ENCODE assay signal across 9 cellular contexts in the genomic region with DNA sequence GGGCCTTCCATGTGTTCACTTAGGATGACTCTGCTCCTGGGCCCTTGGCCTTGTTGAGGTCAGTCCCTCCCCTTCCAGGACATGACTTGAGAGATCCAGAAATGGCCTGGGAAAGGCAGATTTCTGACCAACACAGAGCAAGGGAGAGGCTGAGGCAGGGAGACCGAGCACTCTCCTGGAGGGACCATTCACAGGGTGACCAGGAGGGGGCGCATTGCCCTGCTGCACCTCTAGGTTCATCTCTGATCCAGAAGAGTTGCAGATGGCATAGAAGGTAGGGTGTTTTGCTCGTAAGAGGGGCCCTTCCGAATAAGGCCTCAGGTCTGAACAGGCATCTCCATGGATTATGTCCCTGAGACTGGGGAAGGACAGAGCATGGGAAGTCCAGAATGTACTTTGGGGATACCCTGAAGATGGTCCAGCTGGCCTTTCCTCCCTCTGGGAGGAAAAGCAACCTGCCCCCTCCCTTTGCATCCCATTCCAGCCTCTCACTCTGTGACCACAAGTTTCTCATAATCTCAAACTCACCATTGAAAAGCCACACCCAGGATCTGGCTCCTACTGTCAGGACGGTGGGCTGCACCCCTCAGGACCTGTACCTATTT. TPM values are rescaled to one million over a fixed set of nuclear protein-coding genes. Genes with fewer than 3 reads are reported as not detected.
DNase-seq lines count a peak whose midpoint lies in the region; ATAC-seq, FAIRE-seq and TF ChIP-seq lines count a peak whose summit lies in the region.
"Had no signal": no experiment of that assay in that cellular context is flagged by ENCODE, and none has a peak within 500 bp of the region (broad histone marks: within the 10 kb centered on the region; RNA-seq: fewer than 3 reads in every experiment).

No MANE protein-coding gene starts in this region.

- no peak overlapping the region for H3K9ac ChIP-seq in HepG2 (ENCODE audit: insufficient read depth, low read depth, low read length)

- no peaks in the 10 kb centered on the region for H3K4me1 ChIP-seq in HepG2 (ENCODE audit: insufficient read depth, low read length)
- H3K4me1 ChIP-seq: SJSA1 had no signal

- H3K36me3 ChIP-seq in HepG2 (replicated peaks in 1 of 2; ENCODE audit: control insufficient read depth in 1 of 2, insufficient read depth in 2 of 2, low read length in 2 of 2), result no peaks in the 10 kb centered on the region
- H3K36me3 ChIP-seq: SJSA1 had no signal

- no peaks in the 10 kb centered on the region for H3K9me3 ChIP-seq in HepG2 (ENCODE audit: low read length)
- H3K9me3 ChIP-seq: SJSA1 had no signal

- intact Hi-C loops in HepG2 (cut with micrococcal nuclease; ENCODE audit: unreplicated experiment), result loop anchor here (5.0 to 10.0 kb wide), 2 partner anchors 122 to 270 kb away; no protein-coding TSS in a partner anchor

- BruUV-seq in HepG2 (replicated peaks; lab: Mats Ljungman, UMichigan), result no TSS peak

- no peak for TF ChIP-seq RAD21 in HepG2 (CRISPR knock-in tag; IDR thresholded peaks at IDR 0.05)

- CTCF ChIA-PET in HepG2 (lab: Yijun Ruan, JAX; ENCODE audit: low intra/inter-chr PET ratio, low total read pairs), result interaction anchor here (1.7 to 3.4 kb wide), 3 partner anchors 268 to 288 kb away, joined by 3 to 27 read pairs (median 16); no protein-coding TSS in a partner anchor

- no peak overlapping the region for H2AFZ ChIP-seq in HepG2 (ENCODE audit: low read length)

- ATAC-seq in HepG2, result peak; percentile 77
- ATAC-seq in GM19328 (IDR thresholded peaks at IDR 0.05; ENCODE audit: unreplicated experiment), result no peak
- no peak for ATAC-seq in GM18858 (IDR thresholded peaks at IDR 0.05; ENCODE audit: unreplicated experiment)
- no peak for ATAC-seq in GM18511 (IDR thresholded peaks at IDR 0.05; ENCODE audit: unreplicated experiment)

- in situ Hi-C loops in HepG2 (cut with HindIII; ENCODE audit: extremely low pct_ligation_motif_present, low pct_unique_long_range_greater_than_20kb), result loop anchor here (5.0 kb wide), 1 partner anchor 285 kb away; no protein-coding TSS in a partner anchor

- H3K4me2 ChIP-seq in HepG2 (ENCODE audit: low read depth, low read length), result no peak overlapping the region

- no peaks in the 10 kb centered on the region for H4K20me1 ChIP-seq in HepG2 (ENCODE audit: insufficient read depth, low read length)

- TF ChIP-seq POLR2A in HepG2 (IDR thresholded peaks at IDR 0.05; ENCODE audit: insufficient read depth in 1 of 2, low read depth in 2 of 2, low read length in 2 of 2), result no peak

- H3K4me3 ChIP-seq in GM12865 (ENCODE audit: low read depth, low read length) (no peak overlapping the region), HepG2 (replicated peaks in 1 of 3; ENCODE audit: insufficient read depth in 1 of 3, low read depth in 2 of 3, low read length in 3 of 3) (no peak overlapping the region)
- H3K4me3 ChIP-seq: SJSA1 had no signal

- 21% methylated on average over 2 of the region's 5 CpGs for WGBS in HepG2 (ENCODE audit: low lambda C conversion rate)

- DNase-seq in GM12865 (ENCODE audit: low read depth), result peak; percentile 29
- DNase-seq in LHCN-M2 (ENCODE audit: low read depth), result peak; percentile 51
- DNase-seq in amniotic epithelial cell (ENCODE audit: low read depth), result peak; percentile 7
- DNase-seq in HepG2 (ENCODE audit: low spot score), result no peak
- DNase-seq in NCI-H2029 (lab: John Stamatoyannopoulos, UW), result no peak

- TF ChIP-seq CTCF in GM12865 (IDR thresholded peaks at IDR 0.05; ENCODE audit: insufficient read depth, low read depth, low read length, missing control alignments) (peak; percentile 73), HepG2 (CRISPR knock-in tag; IDR thresholded peaks at IDR 0.05) (peak; percentile 66)

- H3K27me3 ChIP-seq in HepG2 (ENCODE audit: control insufficient read depth in 1 of 2, insufficient read depth in 2 of 2, low read length in 2 of 2), result peaks cover 0 to 5% of the 10 kb centered on the region in 2 experiments; a peak in 3 of 5 replicates
- H3K27me3 ChIP-seq: SJSA1 had no signal

- POLR2A ChIA-PET in HepG2 (lab: Yijun Ruan, JAX), result no interaction called here

- H3K27ac ChIP-seq in HepG2 (ENCODE audit: extremely low read length, insufficient read depth, low read length), result no peak overlapping the region
- H3K27ac ChIP-seq: SJSA1 had no signal

- FAIRE-seq in HepG2 (lab: Jason Lieb, UNC), result no peak

- no peaks in the 10 kb centered on the region for H3K79me2 ChIP-seq in HepG2 (ENCODE audit: insufficient read depth, low read length)

- TF ChIP-seq EP300 in HepG2 (IDR thresholded peaks at IDR 0.05; ENCODE audit: low read depth in 2 of 2, low read length in 2 of 2), result no peak
- no peak for TF ChIP-seq EP300 in HepG2 (CRISPR knock-in tag; IDR thresholded peaks at IDR 0.05; ENCODE audit: borderline replicate concordance)

TF ChIP-seq in HepG2, 621 proteins besides CTCF, POLR2A, EP300 and RAD21:
- TF ChIP-seq ZFP62 (CRISPR knock-in tag; IDR thresholded peaks at IDR 0.05), result no peak
- no peak for TF ChIP-seq ZNF468 (CRISPR knock-in tag; IDR thresholded peaks at IDR 0.05)
- no peak for TF ChIP-seq ZNF598 (CRISPR knock-in tag; IDR thresholded peaks at IDR 0.05; ENCODE audit: borderline replicate concordance)
- TF ChIP-seq STAG1 (CRISPR knock-in tag; IDR thresholded peaks at IDR 0.05), result peak; percentile 25; the same call in 1 of the 2 replicates
- TF ChIP-seq ZIK1 (CRISPR knock-in tag; IDR thresholded peaks at IDR 0.05; ENCODE audit: borderline replicate concordance, low read depth), result no peak
- TF ChIP-seq NFE2L1 (CRISPR knock-in tag; IDR thresholded peaks at IDR 0.05; ENCODE audit: borderline replicate concordance), result no peak
- TF ChIP-seq SMC3 (IDR thresholded peaks at IDR 0.05; ENCODE audit: low read length), result peak; percentile 20; the same call in 1 of the 2 replicates
- TF ChIP-seq STAT5B (CRISPR knock-in tag; IDR thresholded peaks at IDR 0.05), result no peak
TF ChIP-seq in HepG2: peak in this region for 2.

RNA-seq across cellular contexts. Expression of a gene that starts 6.6 kb away (rescaled TPM):
- total RNA-seq in LHCN-M2 (2014; rRNA removed) (18.4 and 21.9 TPM in 2 replicates), HepG2 (2016; rRNA removed; fragmentation: Illumina TruSeq; extraction: Trizol) (not detected in 2 replicates)
- 2.6 TPM for polyA plus RNA-seq in LHCN-M2 (2012)
- total RNA-seq in HepG2 (2016; cell fraction: cytosol; rRNA removed; fragmentation: Illumina TruSeq; extraction: Trizol; ENCODE audit: low read depth), result not detected in 2 replicates
- total RNA-seq in HepG2 (2016; cell fraction: insoluble cytoplasmic fraction; rRNA removed; fragmentation: Illumina TruSeq; extraction: Trizol), result not detected in 2 replicates
- not detected in 2 replicates for total RNA-seq in HepG2 (2016; cell fraction: membrane; rRNA removed; fragmentation: Illumina TruSeq; extraction: Trizol)
- total RNA-seq in HepG2 (2016; cell fraction: nucleus; rRNA removed; fragmentation: Illumina TruSeq; extraction: Trizol), result not detected in 2 replicates
- polyA plus RNA-seq in HepG2 (2011; rRNA removed), result 0.01 TPM in 1 of 2 replicates, not detected in the other
- 0.01 TPM in 2 replicates for polyA plus RNA-seq in HepG2 (2011; cell fraction: cytosol; rRNA removed)
- 0.03 TPM in 1 of 2 replicates, not detected in the other for polyA plus RNA-seq in HepG2 (2011; cell fraction: nucleus; rRNA removed)
- not detected in 2 replicates for polyA plus RNA-seq in HepG2 (2012)
- not detected in 2 replicates for polyA plus RNA-seq in HepG2 (2016; cell fraction: cytosol; fragmentation: Illumina TruSeq; extraction: Trizol; ENCODE audit: low read depth)
- polyA plus RNA-seq in HepG2 (2016; cell fraction: insoluble cytoplasmic fraction; fragmentation: Illumina TruSeq; extraction: Trizol; ENCODE audit: low read depth), result not detected in 2 replicates
- not detected in 2 replicates for polyA plus RNA-seq in HepG2 (2016; cell fraction: membrane; fragmentation: Illumina TruSeq; extraction: Trizol; ENCODE audit: low read depth)
- not detected in 2 replicates for polyA plus RNA-seq in HepG2 (2016; cell fraction: nucleus; fragmentation: Illumina TruSeq; extraction: Trizol; ENCODE audit: insufficient read depth, low read depth)
- polyA minus RNA-seq in HepG2 (2011; rRNA and poly(A)+ RNA removed; ENCODE audit: low replicate concordance), result 0.02 and 5.5 TPM in 2 replicates
- not detected in 2 replicates for polyA minus RNA-seq in HepG2 (2011; cell fraction: cytosol; rRNA and poly(A)+ RNA removed)
- not detected in 2 replicates for polyA minus RNA-seq in HepG2 (2011; cell fraction: nucleus; rRNA and poly(A)+ RNA removed)
- total RNA-seq: SJSA1 had no signal

Comparison
In these comparisons a context has a peak if more than half of its experiments do, and no peak if none do; other contexts are left out.
1. DNase-seq: peak in GM12865 (single experiment), LHCN-M2 (single experiment) and amniotic epithelial cell (single experiment); none in HepG2 (single experiment) and NCI-H2029 (single experiment).
2. RNA of a gene that starts 6.6 kb away (total RNA-seq): 18.4 to 21.9 TPM in LHCN-M2; not detected in HepG2; every median in the first group is over 10 times any median in the second.